Comparison of ENCODE assay signal across 1 cellular context in the genomic region with DNA sequence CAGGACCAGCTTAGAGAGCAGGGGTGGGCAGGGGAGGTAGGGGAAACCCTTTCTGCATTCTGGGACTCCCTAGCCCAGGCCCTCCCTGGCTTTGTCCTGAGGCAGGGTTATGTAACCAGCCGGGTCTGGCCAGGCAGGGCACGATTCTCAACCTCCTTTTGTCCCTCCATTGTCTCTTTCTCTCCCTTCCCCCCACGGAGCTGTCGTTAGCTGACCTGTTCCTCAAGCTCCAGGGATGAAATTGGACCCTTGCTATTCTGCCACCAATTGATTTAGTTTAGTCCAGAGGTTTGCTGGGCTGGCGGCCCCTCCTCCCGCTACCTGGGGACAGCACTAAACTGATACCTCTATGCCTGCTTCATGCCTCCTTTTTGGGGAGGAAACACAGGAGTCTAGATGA.
TF ChIP-seq lines count a peak whose summit lies in the region.

No MANE protein-coding gene starts in this region.

TF ChIP-seq in HCT116, 20 proteins besides CTCF, POLR2A, EP300 and RAD21 (continued from another document):
- TF ChIP-seq, protein P1, sequence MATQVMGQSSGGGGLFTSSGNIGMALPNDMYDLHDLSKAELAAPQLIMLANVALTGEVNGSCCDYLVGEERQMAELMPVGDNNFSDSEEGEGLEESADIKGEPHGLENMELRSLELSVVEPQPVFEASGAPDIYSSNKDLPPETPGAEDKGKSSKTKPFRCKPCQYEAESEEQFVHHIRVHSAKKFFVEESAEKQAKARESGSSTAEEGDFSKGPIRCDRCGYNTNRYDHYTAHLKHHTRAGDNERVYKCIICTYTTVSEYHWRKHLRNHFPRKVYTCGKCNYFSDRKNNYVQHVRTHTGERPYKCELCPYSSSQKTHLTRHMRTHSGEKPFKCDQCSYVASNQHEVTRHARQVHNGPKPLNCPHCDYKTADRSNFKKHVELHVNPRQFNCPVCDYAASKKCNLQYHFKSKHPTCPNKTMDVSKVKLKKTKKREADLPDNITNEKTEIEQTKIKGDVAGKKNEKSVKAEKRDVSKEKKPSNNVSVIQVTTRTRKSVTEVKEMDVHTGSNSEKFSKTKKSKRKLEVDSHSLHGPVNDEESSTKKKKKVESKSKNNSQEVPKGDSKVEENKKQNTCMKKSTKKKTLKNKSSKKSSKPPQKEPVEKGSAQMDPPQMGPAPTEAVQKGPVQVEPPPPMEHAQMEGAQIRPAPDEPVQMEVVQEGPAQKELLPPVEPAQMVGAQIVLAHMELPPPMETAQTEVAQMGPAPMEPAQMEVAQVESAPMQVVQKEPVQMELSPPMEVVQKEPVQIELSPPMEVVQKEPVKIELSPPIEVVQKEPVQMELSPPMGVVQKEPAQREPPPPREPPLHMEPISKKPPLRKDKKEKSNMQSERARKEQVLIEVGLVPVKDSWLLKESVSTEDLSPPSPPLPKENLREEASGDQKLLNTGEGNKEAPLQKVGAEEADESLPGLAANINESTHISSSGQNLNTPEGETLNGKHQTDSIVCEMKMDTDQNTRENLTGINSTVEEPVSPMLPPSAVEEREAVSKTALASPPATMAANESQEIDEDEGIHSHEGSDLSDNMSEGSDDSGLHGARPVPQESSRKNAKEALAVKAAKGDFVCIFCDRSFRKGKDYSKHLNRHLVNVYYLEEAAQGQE (IDR thresholded peaks at IDR 0.05; ENCODE audit: low read depth): no peak
- TF ChIP-seq EZH2phosphoT487 (IDR thresholded peaks at IDR 0.05; ENCODE audit: borderline replicate concordance) (no peak), CEBPB (IDR thresholded peaks at IDR 0.05; ENCODE audit: low read depth) (no peak), MAX (IDR thresholded peaks at IDR 0.05) (no peak), JUND (IDR thresholded peaks at IDR 0.05) (no peak), ZBTB33 (IDR thresholded peaks at IDR 0.05; ENCODE audit: extremely low read depth, insufficient replicate concordance, low read length) (no peak), SRF (IDR thresholded peaks at IDR 0.05; ENCODE audit: low read depth) (no peak), ZFX (IDR thresholded peaks at IDR 0.05) (no peak), SP1 (IDR thresholded peaks at IDR 0.05; ENCODE audit: low read depth) (no peak), POLR2AphosphoS5 (IDR thresholded peaks at IDR 0.05; ENCODE audit: low read depth, low read length) (no peak), CBX3 (IDR thresholded peaks at IDR 0.05; ENCODE audit: low read depth) (no peak), EGR1 (IDR thresholded peaks at IDR 0.05; ENCODE audit: low read depth) (no peak), ELF1 (IDR thresholded peaks at IDR 0.05; ENCODE audit: borderline replicate concordance, low read depth) (no peak)
- TF ChIP-seq, protein P2, sequence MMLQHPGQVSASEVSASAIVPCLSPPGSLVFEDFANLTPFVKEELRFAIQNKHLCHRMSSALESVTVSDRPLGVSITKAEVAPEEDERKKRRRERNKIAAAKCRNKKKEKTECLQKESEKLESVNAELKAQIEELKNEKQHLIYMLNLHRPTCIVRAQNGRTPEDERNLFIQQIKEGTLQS (IDR thresholded peaks at IDR 0.05): no peak
